ENCODE assay signal across 22 cellular contexts in genomic region chr9:21295992-21296391, GRCh38.
DNase-seq lines count a peak whose midpoint lies in the region; ATAC-seq lines count a peak whose summit lies in the region.
"Had no signal": no experiment of that assay in that cellular context is flagged by ENCODE, and none has a peak within 500 bp of the region (broad histone marks: within the 10 kb centered on the region; RNA-seq: fewer than 3 reads in every experiment).

No MANE protein-coding gene starts in this region.

- H4K20me1 ChIP-seq in BLaER1 treated with 17β-estradiol and CSF1 and Interleukin-3, amounts not matched to agents 10 nM and 100 nM = peaks cover 0 to 22% (median 0%) of the 10 kb centered on the region in 11 experiments; a peak in 8 of 22 replicates

- peak overlapping the region; percentile 64 to 87 (median 73) for H3K4me2 ChIP-seq in BLaER1 treated with 17β-estradiol and CSF1 and Interleukin-3, amounts not matched to agents 10 nM and 100 nM

- peaks cover 21 to 38% (median 32%) of the 10 kb centered on the region in 10 experiments for H3K4me1 ChIP-seq in BLaER1 treated with 17β-estradiol and CSF1 and Interleukin-3, amounts not matched to agents 10 nM and 100 nM

- H3K27me3 ChIP-seq in BLaER1 treated with 17β-estradiol and CSF1 and Interleukin-3, amounts not matched to agents 10 nM and 100 nM = peaks cover 0 to 55% (median 10%) of the 10 kb centered on the region in 11 experiments; a peak in 9 of 22 replicates

- no peaks in the 10 kb centered on the region for H3K36me3 ChIP-seq in BLaER1 treated with 17β-estradiol and CSF1 and Interleukin-3, amounts not matched to agents 10 nM and 100 nM

- no peak overlapping the region for H3K4me3 ChIP-seq in BLaER1 treated with 17β-estradiol and CSF1 and Interleukin-3, amounts not matched to agents 10 nM and 100 nM
- H3K4me3 ChIP-seq: GM23248, K562 had no signal

- no peaks in the 10 kb centered on the region for H3K9me3 ChIP-seq in BLaER1 treated with 17β-estradiol and CSF1 and Interleukin-3, amounts not matched to agents 10 nM and 100 nM (replicated peaks in 1 of 11)

- no peak overlapping the region for H3K9ac ChIP-seq in BLaER1 treated with 17β-estradiol and CSF1 and Interleukin-3, amounts not matched to agents 10 nM and 100 nM
- H3K9ac ChIP-seq: GM23248 had no signal

- DNase-seq in RPMI8226 = peak; percentile 17
- no peak for DNase-seq in stimulated activated naive CD8-positive, alpha-beta T cell treated with anti-CD3 and anti-CD28 coated beads, Interleukin-15, Interleukin-2, amounts not matched to agents 100 U/mL and 50 U/mL, for 24 hours
- DNase-seq in hippocampal formation (lab: John Stamatoyannopoulos, UW) = no peak
- no peak for DNase-seq in NK-92 (lab: John Stamatoyannopoulos, UW; ENCODE audit: unreplicated experiment)
- DNase-seq in NCI-H2081 (lab: John Stamatoyannopoulos, UW) = no peak
- DNase-seq: C1 segment of cervical spinal cord; CD8-positive, alpha-beta memory T cell; DMS 273 treated with DMSO at 0.1 percent for 48 hours; DMS79; EL; GM23248; H7; NCI-H1105; NCI-H1436 treated with DMSO at 0.1 percent for 48 hours; NCI-H1930; NCI-H446; NCI-H526 treated with DMSO at 0.1 percent for 48 hours; SHP77 treated with DMSO at 0.1 percent for 48 hours had no signal

- peak; percentile 31 for ATAC-seq in GM19463 (IDR thresholded peaks at IDR 0.05; ENCODE audit: unreplicated experiment)
- peak; percentile 59 for ATAC-seq in stimulated activated naive CD8-positive, alpha-beta T cell treated with anti-CD3 and anti-CD28 coated beads, Interleukin-15, Interleukin-2, amounts not matched to agents 100 U/mL and 50 U/mL, for 24 hours
- ATAC-seq: K562, Panc1 had no signal

- H3K27ac ChIP-seq in BLaER1 treated with 17β-estradiol and CSF1 and Interleukin-3, amounts not matched to agents 10 nM and 100 nM = no peak overlapping the region
- H3K27ac ChIP-seq: GM23248 had no signal
